1 cellular context compared by ENCODE assay signal in the genomic region with DNA sequence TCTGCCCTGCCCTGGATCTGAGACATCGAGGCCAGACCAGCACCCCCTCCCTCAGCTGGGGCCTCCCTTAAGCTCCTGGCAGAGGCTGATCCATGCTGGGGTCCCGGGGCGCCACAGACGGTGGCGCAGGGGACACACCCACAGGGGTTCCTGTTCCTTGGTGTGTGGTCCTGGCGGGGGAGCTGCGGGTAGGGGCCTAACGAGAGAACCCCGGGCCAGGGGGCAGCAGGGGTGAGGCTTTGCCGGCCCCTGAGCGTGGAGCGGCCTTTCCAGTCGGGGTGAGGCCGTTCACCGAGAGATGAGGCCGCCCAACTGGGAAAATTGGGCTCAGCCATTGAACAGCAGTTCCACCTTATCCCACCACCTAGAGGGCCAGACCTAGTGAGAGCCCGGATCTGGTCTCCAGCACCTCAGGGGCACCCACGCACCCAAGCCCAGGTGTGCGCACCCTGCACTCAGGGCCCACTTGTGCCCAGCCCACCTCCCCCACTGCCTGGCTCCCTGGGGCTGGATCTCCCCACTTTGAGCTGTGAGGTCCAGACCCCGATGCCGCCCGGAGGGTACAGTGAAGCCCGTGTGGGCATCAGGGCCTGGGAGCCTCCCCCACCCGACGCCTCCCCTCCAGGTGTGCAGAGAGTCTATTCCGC.
TF ChIP-seq lines count a peak whose summit lies in the region.

No MANE protein-coding gene starts in this region.

TF ChIP-seq in GM23338, 12 proteins besides CTCF, POLR2A, EP300 and RAD21 (continued from another document):
- TF ChIP-seq STAT1 (IDR thresholded peaks at IDR 0.05; ENCODE audit: unreplicated experiment) (no peak), EZH2 (IDR thresholded peaks at IDR 0.05; ENCODE audit: low read depth, unreplicated experiment) (no peak), ZNF331 (CRISPR knock-in tag; IDR thresholded peaks at IDR 0.05; ENCODE audit: low read depth) (no peak), POLR2AphosphoS5 (IDR thresholded peaks at IDR 0.05; ENCODE audit: low read depth) (no peak), CREB1 (CRISPR knock-in tag; IDR thresholded peaks at IDR 0.05; ENCODE audit: low read depth) (no peak), JUNB (IDR thresholded peaks at IDR 0.05; ENCODE audit: unreplicated experiment) (no peak), NANOG (IDR thresholded peaks at IDR 0.05; ENCODE audit: borderline replicate concordance) (no peak), ZNF462 (CRISPR knock-in tag; IDR thresholded peaks at IDR 0.05) (no peak)
- TF ChIP-seq, protein P1, sequence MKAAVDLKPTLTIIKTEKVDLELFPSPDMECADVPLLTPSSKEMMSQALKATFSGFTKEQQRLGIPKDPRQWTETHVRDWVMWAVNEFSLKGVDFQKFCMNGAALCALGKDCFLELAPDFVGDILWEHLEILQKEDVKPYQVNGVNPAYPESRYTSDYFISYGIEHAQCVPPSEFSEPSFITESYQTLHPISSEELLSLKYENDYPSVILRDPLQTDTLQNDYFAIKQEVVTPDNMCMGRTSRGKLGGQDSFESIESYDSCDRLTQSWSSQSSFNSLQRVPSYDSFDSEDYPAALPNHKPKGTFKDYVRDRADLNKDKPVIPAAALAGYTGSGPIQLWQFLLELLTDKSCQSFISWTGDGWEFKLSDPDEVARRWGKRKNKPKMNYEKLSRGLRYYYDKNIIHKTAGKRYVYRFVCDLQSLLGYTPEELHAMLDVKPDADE (IDR thresholded peaks at IDR 0.05): no peak
- TF ChIP-seq, protein P2, sequence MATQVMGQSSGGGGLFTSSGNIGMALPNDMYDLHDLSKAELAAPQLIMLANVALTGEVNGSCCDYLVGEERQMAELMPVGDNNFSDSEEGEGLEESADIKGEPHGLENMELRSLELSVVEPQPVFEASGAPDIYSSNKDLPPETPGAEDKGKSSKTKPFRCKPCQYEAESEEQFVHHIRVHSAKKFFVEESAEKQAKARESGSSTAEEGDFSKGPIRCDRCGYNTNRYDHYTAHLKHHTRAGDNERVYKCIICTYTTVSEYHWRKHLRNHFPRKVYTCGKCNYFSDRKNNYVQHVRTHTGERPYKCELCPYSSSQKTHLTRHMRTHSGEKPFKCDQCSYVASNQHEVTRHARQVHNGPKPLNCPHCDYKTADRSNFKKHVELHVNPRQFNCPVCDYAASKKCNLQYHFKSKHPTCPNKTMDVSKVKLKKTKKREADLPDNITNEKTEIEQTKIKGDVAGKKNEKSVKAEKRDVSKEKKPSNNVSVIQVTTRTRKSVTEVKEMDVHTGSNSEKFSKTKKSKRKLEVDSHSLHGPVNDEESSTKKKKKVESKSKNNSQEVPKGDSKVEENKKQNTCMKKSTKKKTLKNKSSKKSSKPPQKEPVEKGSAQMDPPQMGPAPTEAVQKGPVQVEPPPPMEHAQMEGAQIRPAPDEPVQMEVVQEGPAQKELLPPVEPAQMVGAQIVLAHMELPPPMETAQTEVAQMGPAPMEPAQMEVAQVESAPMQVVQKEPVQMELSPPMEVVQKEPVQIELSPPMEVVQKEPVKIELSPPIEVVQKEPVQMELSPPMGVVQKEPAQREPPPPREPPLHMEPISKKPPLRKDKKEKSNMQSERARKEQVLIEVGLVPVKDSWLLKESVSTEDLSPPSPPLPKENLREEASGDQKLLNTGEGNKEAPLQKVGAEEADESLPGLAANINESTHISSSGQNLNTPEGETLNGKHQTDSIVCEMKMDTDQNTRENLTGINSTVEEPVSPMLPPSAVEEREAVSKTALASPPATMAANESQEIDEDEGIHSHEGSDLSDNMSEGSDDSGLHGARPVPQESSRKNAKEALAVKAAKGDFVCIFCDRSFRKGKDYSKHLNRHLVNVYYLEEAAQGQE (IDR thresholded peaks at IDR 0.05; ENCODE audit: unreplicated experiment): no peak
